1 cellular context compared by ENCODE assay signal in genomic region chr6:37985355-37985754, GRCh38.
TF ChIP-seq lines count a peak whose summit lies in the region.

No MANE protein-coding gene starts in this region.

TF ChIP-seq in IMR-90, 13 proteins besides CTCF, POLR2A, EP300 and RAD21 (continued from another document):
- no peak for TF ChIP-seq RCOR1 (IDR thresholded peaks at IDR 0.05; ENCODE audit: insufficient replicate concordance, low read length)
- TF ChIP-seq MAFK (IDR thresholded peaks at IDR 0.05; ENCODE audit: low read depth, low read length), result no peak
- TF ChIP-seq, protein P1, sequence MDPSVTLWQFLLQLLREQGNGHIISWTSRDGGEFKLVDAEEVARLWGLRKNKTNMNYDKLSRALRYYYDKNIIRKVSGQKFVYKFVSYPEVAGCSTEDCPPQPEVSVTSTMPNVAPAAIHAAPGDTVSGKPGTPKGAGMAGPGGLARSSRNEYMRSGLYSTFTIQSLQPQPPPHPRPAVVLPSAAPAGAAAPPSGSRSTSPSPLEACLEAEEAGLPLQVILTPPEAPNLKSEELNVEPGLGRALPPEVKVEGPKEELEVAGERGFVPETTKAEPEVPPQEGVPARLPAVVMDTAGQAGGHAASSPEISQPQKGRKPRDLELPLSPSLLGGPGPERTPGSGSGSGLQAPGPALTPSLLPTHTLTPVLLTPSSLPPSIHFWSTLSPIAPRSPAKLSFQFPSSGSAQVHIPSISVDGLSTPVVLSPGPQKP (IDR thresholded peaks at IDR 0.05; ENCODE audit: borderline replicate concordance, low read depth, low read length), result no peak
